Comparison of ENCODE assay signal across 8 cellular contexts in the genomic region with DNA sequence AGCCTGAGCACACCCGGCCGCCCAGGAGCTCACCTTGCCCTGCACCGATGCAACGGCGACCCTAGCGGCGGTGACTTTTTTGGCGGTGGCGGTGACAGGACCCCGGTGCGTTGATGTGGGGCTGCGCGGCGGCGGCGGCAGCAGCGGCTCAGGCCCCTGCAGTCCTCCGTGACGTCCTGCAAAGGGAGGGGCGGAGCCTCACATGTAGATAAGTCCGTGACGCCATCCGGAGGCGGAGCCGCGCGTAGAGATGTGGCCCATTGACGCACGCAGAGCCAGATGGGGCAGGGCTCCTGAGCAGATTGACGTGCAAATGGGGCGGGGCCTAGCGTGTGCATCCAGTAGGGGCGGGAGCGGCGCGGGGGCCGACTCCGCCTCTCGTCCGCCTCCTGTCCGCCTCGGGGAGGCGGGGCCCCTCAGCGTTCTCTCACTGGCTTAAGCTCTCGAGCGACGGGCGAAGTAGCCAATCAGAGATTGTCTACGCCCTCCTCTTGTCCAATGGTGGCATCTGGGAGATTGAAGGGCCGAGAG. TPM values are rescaled to one million over a fixed set of nuclear protein-coding genes. Genes with fewer than 3 reads are reported as not detected.
DNase-seq lines count a peak whose midpoint lies in the region; ATAC-seq and TF ChIP-seq lines count a peak whose summit lies in the region.

A gene with protein sequence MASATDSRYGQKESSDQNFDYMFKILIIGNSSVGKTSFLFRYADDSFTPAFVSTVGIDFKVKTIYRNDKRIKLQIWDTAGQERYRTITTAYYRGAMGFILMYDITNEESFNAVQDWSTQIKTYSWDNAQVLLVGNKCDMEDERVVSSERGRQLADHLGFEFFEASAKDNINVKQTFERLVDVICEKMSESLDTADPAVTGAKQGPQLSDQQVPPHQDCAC (minus strand): TSS at position 180 of the 531 bp plus-strand sequence. CDS start 1,302 bp downstream, outside the sequence.

- peak within 1 kb of the TSS; percentile 53 for H3K4me3 ChIP-seq in lung

- WGBS in lung, 2 donors = 0% methylated on average over 47 to 50 of the region's 50 CpGs

- peaks cover 4 to 8% of the 10 kb centered on the region in 2 donors for H3K4me1 ChIP-seq in lung (ENCODE audit: control insufficient read depth in 2 of 2, insufficient read depth in 2 of 2, low read length in 2 of 2)

- peak within 1 kb of the TSS; percentile 92 to 100 for H3K27ac ChIP-seq in lung (ENCODE audit: low read depth in 1 of 2, low read length in 1 of 2)

- no peaks in the 10 kb centered on the region for H3K9me3 ChIP-seq in lung (ENCODE audit: control insufficient read depth in 2 of 2, insufficient read depth in 1 of 2, low read length in 1 of 2)

- peak; percentile 96 for ATAC-seq in lung (ENCODE audit: insufficient read depth, low FRiP score)

- DNase-seq in CMK (ENCODE audit: low read depth) (peak; percentile 99), GM20000 (ENCODE audit: low spot score) (peak; percentile 98), HS-5 (ENCODE audit: low read depth) (peak; percentile 98), lung (ENCODE audit: low spot score) (peak; percentile 99)
- peak; percentile 99 for DNase-seq in NK-92 treated with Interleukin-12 subunit alpha and Interleukin-12 subunit beta, amount 100 ng/mL, for 24 hours (lab: John Stamatoyannopoulos, UW)
- DNase-seq in activated CD8-positive, alpha-beta memory T cell treated with anti-CD3 and anti-CD28 coated beads for 4 hours (ENCODE audit: low read depth in 2 of 2) = peak; percentile 98 to 100
- DNase-seq in effector CD8-positive, alpha-beta T cell (lab: John Stamatoyannopoulos, UW) = peak; percentile 98
- DNase-seq in stimulated activated CD4-positive, alpha-beta T cell treated with anti-CD3 and anti-CD28 coated beads, TNF-alpha, amount 100 ng/mL, for 24 hours (ENCODE audit: low read depth in 3 of 3) = peak; percentile 98 to 100 (median 99)

- no peak for TF ChIP-seq CTCF in GM20000 (IDR thresholded peaks at IDR 0.05; ENCODE audit: extremely low read depth, missing control alignments)
- no peak for TF ChIP-seq CTCF in lung (IDR thresholded peaks at IDR 0.05; ENCODE audit: control extremely low read depth, extremely low read depth)

- H3K36me3 ChIP-seq in lung (ENCODE audit: control insufficient read depth in 2 of 2, insufficient read depth in 2 of 2, low read length in 2 of 2) = no peaks in the 10 kb centered on the region

- H3K27me3 ChIP-seq in lung (ENCODE audit: control insufficient read depth, insufficient read depth) = no peaks in the 10 kb centered on the region

RNA-seq across cellular contexts. Expression of the gene that starts here (rescaled TPM):
- 1 to 10 TPM; 3.1 to 6.7 TPM for total RNA-seq in lung
- 1 to 10 TPM; 1.1 to 1.5 TPM for polyA plus RNA-seq in lung

Comparison
In these comparisons a context has a peak if more than half of its experiments do, and no peak if none do; other contexts are left out.
1. Peak in every context shown above with its lines: DNase-seq, ATAC-seq, H3K4me3 ChIP-seq and H3K27ac ChIP-seq.